11 cellular contexts compared by ENCODE assay signal in the genomic region with DNA sequence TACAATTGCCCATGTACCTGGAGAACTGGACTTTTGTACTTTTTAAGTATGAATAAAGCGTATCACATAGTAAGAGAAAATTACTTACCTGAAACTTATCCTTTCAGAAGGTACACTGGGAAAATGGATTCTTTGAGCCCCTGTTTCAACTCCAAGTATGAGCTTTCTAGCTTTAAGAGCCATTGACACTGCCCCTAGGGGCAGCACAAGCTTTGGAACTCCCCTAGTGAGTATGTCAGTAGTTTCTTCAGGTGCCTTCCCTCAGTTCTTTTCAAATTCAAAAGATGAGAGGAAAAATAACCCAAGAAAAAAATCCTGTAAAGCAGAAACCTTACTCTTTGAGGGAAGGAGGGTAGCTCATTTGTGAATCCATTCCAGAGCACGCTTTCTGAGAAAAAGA.
DNase-seq lines count a peak whose midpoint lies in the region; ATAC-seq and TF ChIP-seq lines count a peak whose summit lies in the region.
"Had no signal": no experiment of that assay in that cellular context is flagged by ENCODE, and none has a peak within 500 bp of the region (broad histone marks: within the 10 kb centered on the region; RNA-seq: fewer than 3 reads in every experiment).

No MANE protein-coding gene starts in this region.

- peaks cover 10% of the 10 kb centered on the region for H3K4me1 Mint-ChIP-seq in activated naive CD8-positive, alpha-beta T cell treated with anti-CD3 and anti-CD28 coated beads, Interleukin-2, amount 50 U/mL, for 24 hours
- H3K4me1 Mint-ChIP-seq in activated naive CD8-positive, alpha-beta T cell treated with anti-CD3 and anti-CD28 coated beads for 36 hours: peaks cover 13% of the 10 kb centered on the region
- peaks cover 6 to 24% of the 10 kb centered on the region in 2 donors for H3K4me1 Mint-ChIP-seq in stimulated activated naive B cell treated with anti-CD40 and anti-IgM and Interleukin-4, amounts not matched to agents 10 μg/mL and 1 μg/mL and 100 μg/mL, for 72 hours

- H3K27me3 ChIP-seq in tibial nerve: no peaks in the 10 kb centered on the region

- no peak overlapping the region for H3K4me3 ChIP-seq in tibial nerve
- H3K4me3 ChIP-seq: skin epidermis had no signal

- DNase-seq in activated naive CD8-positive, alpha-beta T cell treated with anti-CD3 and anti-CD28 coated beads, Interleukin-2, amount 50 U/mL, for 24 hours: no peak
- DNase-seq in activated naive CD8-positive, alpha-beta T cell treated with anti-CD3 and anti-CD28 coated beads for 36 hours: no peak
- DNase-seq in NAMALWA (ENCODE audit: low spot score): peak; percentile 46
- peak; percentile 27 to 42 for DNase-seq in erythroblast (lab: John Stamatoyannopoulos, UW)
- no peak for DNase-seq in stimulated activated naive B cell treated with anti-CD40 and anti-IgM and Interleukin-4, amounts not matched to agents 10 μg/mL and 1 μg/mL and 100 μg/mL, for 72 hours
- no peak for DNase-seq in tibial nerve (ENCODE audit: low spot score in 2 of 2)
- no peak for DNase-seq in AG08395 (ENCODE audit: low spot score)
- no peak for DNase-seq in activated T-cell treated with anti-CD3 and anti-CD28 coated beads for 4 hours
- DNase-seq: DMS153, NCI-H2227 treated with DMSO at 0.1 percent for 48 hours had no signal

- no peak overlapping the region for H3K4me3 Mint-ChIP-seq in activated naive CD8-positive, alpha-beta T cell treated with anti-CD3 and anti-CD28 coated beads, Interleukin-2, amount 50 U/mL, for 24 hours
- no peak overlapping the region for H3K4me3 Mint-ChIP-seq in activated naive CD8-positive, alpha-beta T cell treated with anti-CD3 and anti-CD28 coated beads for 36 hours
- H3K4me3 Mint-ChIP-seq in stimulated activated naive B cell treated with anti-CD40 and anti-IgM and Interleukin-4, amounts not matched to agents 10 μg/mL and 1 μg/mL and 100 μg/mL, for 72 hours: no peak overlapping the region

- TF ChIP-seq POLR2A in erythroblast (IDR thresholded peaks at IDR 0.05; ENCODE audit: low read length) (no peak), tibial nerve (IDR thresholded peaks at IDR 0.05) (no peak)

- no peak overlapping the region for H3K27ac Mint-ChIP-seq in activated naive CD8-positive, alpha-beta T cell treated with anti-CD3 and anti-CD28 coated beads, Interleukin-2, amount 50 U/mL, for 24 hours
- H3K27ac Mint-ChIP-seq in activated naive CD8-positive, alpha-beta T cell treated with anti-CD3 and anti-CD28 coated beads for 36 hours: no peak overlapping the region
- no peak overlapping the region for H3K27ac Mint-ChIP-seq in stimulated activated naive B cell treated with anti-CD40 and anti-IgM and Interleukin-4, amounts not matched to agents 10 μg/mL and 1 μg/mL and 100 μg/mL, for 72 hours

- ATAC-seq in activated naive CD8-positive, alpha-beta T cell treated with anti-CD3 and anti-CD28 coated beads, Interleukin-2, amount 50 U/mL, for 24 hours: peak; percentile 66
- ATAC-seq in stimulated activated naive B cell treated with anti-CD40 and anti-IgM and Interleukin-4, amounts not matched to agents 10 μg/mL and 1 μg/mL and 100 μg/mL, for 72 hours (replicated peaks): peak; percentile 53 to 61

- H3K4me1 ChIP-seq in tibial nerve: no peaks in the 10 kb centered on the region

- no peak for TF ChIP-seq CTCF in tibial nerve (IDR thresholded peaks at IDR 0.05)

- H3K27me3 Mint-ChIP-seq in activated naive CD8-positive, alpha-beta T cell treated with anti-CD3 and anti-CD28 coated beads, Interleukin-2, amount 50 U/mL, for 24 hours: no peaks in the 10 kb centered on the region
- no peaks in the 10 kb centered on the region for H3K27me3 Mint-ChIP-seq in activated naive CD8-positive, alpha-beta T cell treated with anti-CD3 and anti-CD28 coated beads for 36 hours
- no peaks in the 10 kb centered on the region for H3K27me3 Mint-ChIP-seq in stimulated activated naive B cell treated with anti-CD40 and anti-IgM and Interleukin-4, amounts not matched to agents 10 μg/mL and 1 μg/mL and 100 μg/mL, for 72 hours

- H3K9me3 Mint-ChIP-seq in activated naive CD8-positive, alpha-beta T cell treated with anti-CD3 and anti-CD28 coated beads, Interleukin-2, amount 50 U/mL, for 24 hours: no peaks in the 10 kb centered on the region
- no peaks in the 10 kb centered on the region for H3K9me3 Mint-ChIP-seq in activated naive CD8-positive, alpha-beta T cell treated with anti-CD3 and anti-CD28 coated beads for 36 hours
- no peaks in the 10 kb centered on the region for H3K9me3 Mint-ChIP-seq in stimulated activated naive B cell treated with anti-CD40 and anti-IgM and Interleukin-4, amounts not matched to agents 10 μg/mL and 1 μg/mL and 100 μg/mL, for 72 hours

- no peak overlapping the region for H3K27ac ChIP-seq in tibial nerve
- H3K27ac ChIP-seq: skin epidermis had no signal

- H3K36me3 Mint-ChIP-seq in activated naive CD8-positive, alpha-beta T cell treated with anti-CD3 and anti-CD28 coated beads, Interleukin-2, amount 50 U/mL, for 24 hours (ENCODE audit: low read depth): peaks cover 18% of the 10 kb centered on the region
- peaks cover 3% of the 10 kb centered on the region for H3K36me3 Mint-ChIP-seq in activated naive CD8-positive, alpha-beta T cell treated with anti-CD3 and anti-CD28 coated beads for 36 hours
- peaks cover 0 to 2% of the 10 kb centered on the region in 2 donors for H3K36me3 Mint-ChIP-seq in stimulated activated naive B cell treated with anti-CD40 and anti-IgM and Interleukin-4, amounts not matched to agents 10 μg/mL and 1 μg/mL and 100 μg/mL, for 72 hours

- H3K9me3 ChIP-seq in tibial nerve: no peaks in the 10 kb centered on the region

- no peak for TF ChIP-seq EP300 in tibial nerve (IDR thresholded peaks at IDR 0.05)

- peaks cover 0 to 17% (median 0%) of the 10 kb centered on the region in 3 donors for H3K36me3 ChIP-seq in tibial nerve

- WGBS in tibial nerve, 2 donors: 98 to 100% methylated on average over 2 of the region's 2 CpGs

Comparison
In these comparisons a context has a peak if more than half of its experiments do, and no peak if none do; other contexts are left out.
1. DNase-seq: peak in NAMALWA (single experiment) and erythroblast (2 of 2); none in activated naive CD8-positive, alpha-beta T cell treated with anti-CD3 and anti-CD28 coated beads, Interleukin-2, amount 50 U/mL, for 24 hours (single experiment), activated naive CD8-positive, alpha-beta T cell treated with anti-CD3 and anti-CD28 coated beads for 36 hours (single experiment), stimulated activated naive B cell treated with anti-CD40 and anti-IgM and Interleukin-4, amounts not matched to agents 10 μg/mL and 1 μg/mL and 100 μg/mL, for 72 hours (single experiment), tibial nerve (0 of 2), AG08395 (single experiment) and activated T-cell treated with anti-CD3 and anti-CD28 coated beads for 4 hours (single experiment).